Comparison of ENCODE assay signal across 9 cellular contexts in genomic region chr9:128077847-128078503, GRCh38. TPM values are rescaled to one million over a fixed set of nuclear protein-coding genes. Genes with fewer than 3 reads are reported as not detected.
A peak's percentile ranks its signal among the peaks of the same experiment; 100 is the strongest.
DNase-seq lines count a peak whose midpoint lies in the region; ATAC-seq and TF ChIP-seq lines count a peak whose summit lies in the region.
"Had no signal": no experiment of that assay in that cellular context is flagged by ENCODE, and none has a peak within 500 bp of the region (broad histone marks: within the 10 kb centered on the region; RNA-seq: fewer than 3 reads in every experiment).

No MANE protein-coding gene starts in this region.

- H3K27me3 ChIP-seq in lower lobe of right lung (ENCODE audit: low read depth): no peaks in the 10 kb centered on the region
- no peaks in the 10 kb centered on the region for H3K27me3 ChIP-seq in tibial nerve

- H3K4me1 ChIP-seq in lower lobe of right lung (peaks cover 80% of the 10 kb centered on the region), tibial nerve (peaks cover 0 to 82% (median 60%) of the 10 kb centered on the region in 4 donors)

- POLR2A ChIA-PET in WTC11 (lab: Charles Lee): no interaction called here

- CTCF ChIA-PET in WTC11 (lab: Charles Lee): interaction anchor here (1.1 to 2.1 kb wide), 3 partner anchors 40 to 134 kb away, joined by 4 to 9 read pairs (median 9); no protein-coding TSS in a partner anchor

- TF ChIP-seq POLR2A in tibial nerve (IDR thresholded peaks at IDR 0.05): no peak

- H3K4me3 ChIP-seq in lower lobe of right lung: no peak overlapping the region
- H3K4me3 ChIP-seq in tibial nerve: no peak overlapping the region

- H3K36me3 ChIP-seq in lower lobe of right lung (no peaks in the 10 kb centered on the region), tibial nerve (no peaks in the 10 kb centered on the region)

- peaks cover 57% of the 10 kb centered on the region for H3K4me1 Mint-ChIP-seq in activated T-cell treated with anti-CD3 and anti-CD28 coated beads, Interleukin-2, amount 50 U/mL, for 24 hours (ENCODE audit: low read depth)
- peaks cover 32% of the 10 kb centered on the region for H3K4me1 Mint-ChIP-seq in WTC11

- WGBS in tibial nerve, 2 donors: 89 to 90% methylated on average over 7 of the region's 7 CpGs

- no peak for DNase-seq in activated T-cell treated with anti-CD3 and anti-CD28 coated beads, Interleukin-2, amount 50 U/mL, for 24 hours
- no peak for DNase-seq in activated T-cell treated with anti-CD3 and anti-CD28 coated beads, Interleukin-2, amount 50 U/mL, for 1 hour
- no peak for DNase-seq in WTC11 (ENCODE audit: low spot score)
- DNase-seq in lower lobe of right lung: no peak
- no peak for DNase-seq in tibial nerve (ENCODE audit: low spot score in 2 of 2)
- no peak for DNase-seq in anterior cingulate cortex (lab: John Stamatoyannopoulos, UW)
- DNase-seq: NCI-H2171 had no signal

- H3K27me3 Mint-ChIP-seq in activated T-cell treated with anti-CD3 and anti-CD28 coated beads, Interleukin-2, amount 50 U/mL, for 24 hours: no peaks in the 10 kb centered on the region
- H3K27me3 Mint-ChIP-seq in WTC11 (ENCODE audit: low read depth): no peaks in the 10 kb centered on the region

- no peak overlapping the region for H3K4me3 Mint-ChIP-seq in activated T-cell treated with anti-CD3 and anti-CD28 coated beads, Interleukin-2, amount 50 U/mL, for 24 hours
- no peak overlapping the region for H3K4me3 Mint-ChIP-seq in WTC11

- no peaks in the 10 kb centered on the region for H3K9me3 Mint-ChIP-seq in activated T-cell treated with anti-CD3 and anti-CD28 coated beads, Interleukin-2, amount 50 U/mL, for 24 hours
- H3K9me3 Mint-ChIP-seq in WTC11: no peaks in the 10 kb centered on the region

- H3K36me3 Mint-ChIP-seq in activated T-cell treated with anti-CD3 and anti-CD28 coated beads, Interleukin-2, amount 50 U/mL, for 24 hours (ENCODE audit: low read depth): peaks cover 48% of the 10 kb centered on the region
- H3K36me3 Mint-ChIP-seq in WTC11: peaks cover 5% of the 10 kb centered on the region

- TF ChIP-seq CTCF in WTC11 (IDR thresholded peaks at IDR 0.05): no peak
- no peak for TF ChIP-seq CTCF in lower lobe of right lung (IDR thresholded peaks at IDR 0.05)
- no peak for TF ChIP-seq CTCF in tibial nerve (IDR thresholded peaks at IDR 0.05)

- no peak for TF ChIP-seq EP300 in tibial nerve (IDR thresholded peaks at IDR 0.05)

- H3K9me3 ChIP-seq in lower lobe of right lung (no peaks in the 10 kb centered on the region), tibial nerve (no peaks in the 10 kb centered on the region)

- H3K27ac ChIP-seq in lower lobe of right lung (peak overlapping the region; percentile 26), tibial nerve (peak overlapping the region in 3 of 4 donors; percentile 39 to 67 (median 53))

- ATAC-seq in WTC11 (no peak), lower lobe of right lung (peak in 1 of 2 donors; percentile 56), HG03039 (IDR thresholded peaks at IDR 0.05; ENCODE audit: unreplicated experiment) (no peak), HG02759 (IDR thresholded peaks at IDR 0.05; ENCODE audit: unreplicated experiment) (no peak)

- intact Hi-C loops in lower lobe of right lung (cut with DNase I): no loop called here

- H3K27ac Mint-ChIP-seq in activated T-cell treated with anti-CD3 and anti-CD28 coated beads, Interleukin-2, amount 50 U/mL, for 24 hours: peak overlapping the region; percentile 73
- H3K27ac Mint-ChIP-seq in WTC11: peak overlapping the region; percentile 75

TF ChIP-seq in WTC11, 78 proteins besides CTCF, POLR2A, EP300 and RAD21 (continues in another document):
- TF ChIP-seq ZNF532 (CRISPR knock-in tag; IDR thresholded peaks at IDR 0.05; ENCODE audit: borderline replicate concordance) (no peak), MAX (CRISPR knock-in tag; IDR thresholded peaks at IDR 0.05) (no peak), GTF2I (CRISPR knock-in tag; conservative IDR thresholded peaks at IDR 0.05) (no peak), JAZF1 (CRISPR knock-in tag; IDR thresholded peaks at IDR 0.05) (no peak), ZNF138 (CRISPR knock-in tag; conservative IDR thresholded peaks at IDR 0.05) (no peak), ARID4B (CRISPR knock-in tag; IDR thresholded peaks at IDR 0.05; ENCODE audit: borderline replicate concordance) (no peak), TEAD4 (CRISPR knock-in tag; IDR thresholded peaks at IDR 0.05) (no peak), E2F1 (CRISPR knock-in tag; IDR thresholded peaks at IDR 0.05) (no peak)

RNA-seq across cellular contexts. Expression of gene SLC25A25, which starts 9.9 kb away (rescaled TPM):
- total RNA-seq in WTC11 (2021): 15.2 to 17.4 TPM (median 15.2 TPM) in 3 replicates
- total RNA-seq in lower lobe of right lung: 27.3 TPM
- total RNA-seq in tibial nerve: 10 to 100 TPM; 23.4 to 29.7 (median 27.2) TPM

RNA-seq across cellular contexts. Expression of gene NAIF1, which starts 10.9 kb away (rescaled TPM):
- 11.9 to 13.4 TPM (median 12.4 TPM) in 3 replicates for total RNA-seq in WTC11 (2021)
- total RNA-seq in lower lobe of right lung: 11.3 TPM
- 10 to 100 TPM in 1 of 4 donors, 1 to 10 TPM in 3; 5.4 to 11.2 (median 8.1) TPM for total RNA-seq in tibial nerve

RNA-seq across cellular contexts. Expression of gene PTGES2, which starts 49.6 kb away (rescaled TPM):
- 96.2 to 118 TPM (median 98.4 TPM) in 3 replicates for total RNA-seq in WTC11 (2021)
- 30.6 TPM for total RNA-seq in lower lobe of right lung
- 100 to 1,000 TPM in 1 of 4 donors, 10 to 100 TPM in 3; 68.9 to 180 (median 74.7) TPM for total RNA-seq in tibial nerve
